In genomic region chr5:91384671-91385430, GRCh38 we compare ENCODE assay signal across 1 cellular context.
TF ChIP-seq lines count a peak whose summit lies in the region.

No MANE protein-coding gene starts in this region.

TF ChIP-seq in K562, 482 proteins besides CTCF, POLR2A, EP300 and RAD21 (continued from another document):
- peak in 1 of 2 experiments; percentile 71; a peak in 2 of 4 replicates for TF ChIP-seq MLLT1 (IDR thresholded peaks at IDR 0.05)
- TF ChIP-seq ARNT (IDR thresholded peaks at IDR 0.05) = peak in 1 of 2 experiments; percentile 40; a peak in 1 of 4 replicates
- peak; percentile 59; the same call in 1 of the 2 replicates for TF ChIP-seq POLR2H (tag; IDR thresholded peaks at IDR 0.05; ENCODE audit: low read depth)
- TF ChIP-seq MAFG (tag; conservative IDR thresholded peaks at IDR 0.05) = peak; percentile 90
- TF ChIP-seq TEAD4 (IDR thresholded peaks at IDR 0.05; ENCODE audit: low read length) = 0 out of 2 replicates have a peak, but pooled peaks have one; percentile 31
- no peak for TF ChIP-seq TEAD4 (CRISPR knock-in tag; IDR thresholded peaks at IDR 0.05; ENCODE audit: borderline replicate concordance)
- TF ChIP-seq ZEB2 (IDR thresholded peaks at IDR 0.05) = peak; percentile 86
- no peak for TF ChIP-seq KLF10 (CRISPR knock-in tag; IDR thresholded peaks at IDR 0.05)
- peak; percentile 69 for TF ChIP-seq MAFK (IDR thresholded peaks at IDR 0.05; ENCODE audit: low read length)
- 0 out of 2 replicates have a peak, but pooled peaks have one; percentile 38 for TF ChIP-seq ZNF592 (IDR thresholded peaks at IDR 0.05)
- peak in 1 of 2 experiments; percentile 55; a peak in 1 of 4 replicates for TF ChIP-seq RCOR1 (IDR thresholded peaks at IDR 0.05; ENCODE audit: borderline replicate concordance in 1 of 2, low read depth in 2 of 2, low read length in 2 of 2)
- no peak for TF ChIP-seq SFPQ (IDR thresholded peaks at IDR 0.05; ENCODE audit: low read depth, low read length)
- TF ChIP-seq CREM (IDR thresholded peaks at IDR 0.05; ENCODE audit: low read depth) = 0 out of 2 replicates have a peak, but pooled peaks have one; percentile 17
- no peak for TF ChIP-seq ZKSCAN1 (IDR thresholded peaks at IDR 0.05; ENCODE audit: low read depth, low read length)
- no peak for TF ChIP-seq ZNF12 (CRISPR knock-in tag; IDR thresholded peaks at IDR 0.05)
- peak; percentile 54; the same call in 1 of the 2 replicates for TF ChIP-seq JUND (IDR thresholded peaks at IDR 0.05; ENCODE audit: borderline replicate concordance, low read depth, low read length)
- no peak for TF ChIP-seq JUND (tag; IDR thresholded peaks at IDR 0.05; ENCODE audit: borderline replicate concordance, low read depth, low read length)
- TF ChIP-seq C11orf30 (IDR thresholded peaks at IDR 0.05; ENCODE audit: low read depth) = peak; percentile 94
- TF ChIP-seq ZFP30 (CRISPR knock-in tag; IDR thresholded peaks at IDR 0.05; ENCODE audit: borderline replicate concordance) = no peak
- TF ChIP-seq DEAF1 (CRISPR knock-in tag; IDR thresholded peaks at IDR 0.05) = peak; percentile 100
- peak; percentile 51; the same call in 1 of the 2 replicates for TF ChIP-seq CTBP1 (IDR thresholded peaks at IDR 0.05; ENCODE audit: borderline replicate concordance)
- TF ChIP-seq HDGF (IDR thresholded peaks at IDR 0.05) = 0 out of 2 replicates have a peak, but pooled peaks have one; percentile 30
- TF ChIP-seq E2F8 (IDR thresholded peaks at IDR 0.05; ENCODE audit: low read depth, partially characterized antibody) = peak; percentile 51
- TF ChIP-seq ZNF75A (CRISPR knock-in tag; IDR thresholded peaks at IDR 0.05) = 0 out of 2 replicates have a peak, but pooled peaks have one; percentile 18
- peak; percentile 31; the same call in 1 of the 2 replicates for TF ChIP-seq L3MBTL2 (IDR thresholded peaks at IDR 0.05)
- peak; percentile 33; the same call in 1 of the 2 replicates for TF ChIP-seq VEZF1 (CRISPR knock-in tag; IDR thresholded peaks at IDR 0.05)
- no peak for TF ChIP-seq SRSF7 (optimal IDR thresholded peaks at IDR 0.05; ENCODE audit: low read depth, low read length)
- TF ChIP-seq PATZ1 (CRISPR knock-in tag; IDR thresholded peaks at IDR 0.05; ENCODE audit: borderline replicate concordance) = 0 out of 2 replicates have a peak, but pooled peaks have one; percentile 26
- TF ChIP-seq MAFF (IDR thresholded peaks at IDR 0.05; ENCODE audit: low read length) = peak; percentile 75
- peak in 1 of 2 experiments; percentile 50; a peak in 1 of 4 replicates for TF ChIP-seq MAZ (CRISPR knock-in tag; conservative IDR thresholded peaks at IDR 0.05 in 1 of 2, IDR thresholded peaks at IDR 0.05 in 1 of 2)
- TF ChIP-seq ATF1 (CRISPR knock-in tag; IDR thresholded peaks at IDR 0.05) = no peak
- peak; percentile 26; the same call in 1 of the 2 replicates for TF ChIP-seq ATF1 (tag; IDR thresholded peaks at IDR 0.05)
- TF ChIP-seq CREB5 (CRISPR knock-in tag; IDR thresholded peaks at IDR 0.05) = 0 out of 2 replicates have a peak, but pooled peaks have one; percentile 47
- TF ChIP-seq ZNF316 (IDR thresholded peaks at IDR 0.05) = peak; percentile 98
- peak; percentile 46; the same call in 1 of the 2 replicates for TF ChIP-seq SOX6 (IDR thresholded peaks at IDR 0.05)
- TF ChIP-seq CC2D1A (IDR thresholded peaks at IDR 0.05) = peak; percentile 88
- peak; percentile 35; the same call in 1 of the 2 replicates for TF ChIP-seq GATA2 (CRISPR knock-in tag; IDR thresholded peaks at IDR 0.05)
- no peak for TF ChIP-seq NFRKB (IDR thresholded peaks at IDR 0.05; ENCODE audit: low read depth)
- TF ChIP-seq FOSL1 (tag; conservative IDR thresholded peaks at IDR 0.05) = peak; percentile 63
- TF ChIP-seq TBL1XR1 (IDR thresholded peaks at IDR 0.05; ENCODE audit: low read length in 2 of 2) = peak in 1 of 2 experiments; percentile 75; a peak in 2 of 4 replicates
- no peak for TF ChIP-seq POLR3G (IDR thresholded peaks at IDR 0.05; ENCODE audit: extremely low read depth, insufficient read length, insufficient replicate concordance)
- no peak for TF ChIP-seq XRCC3 (IDR thresholded peaks at IDR 0.05)
- TF ChIP-seq ARID2 (IDR thresholded peaks at IDR 0.05) = peak; percentile 91
- peak; percentile 63 for TF ChIP-seq PKNOX1 (IDR thresholded peaks at IDR 0.05)
- TF ChIP-seq TBP (optimal IDR thresholded peaks at IDR 0.05; ENCODE audit: low read depth, low read length) = no peak
- TF ChIP-seq TEAD2 (tag; IDR thresholded peaks at IDR 0.05) = no peak
- TF ChIP-seq KLF16 (IDR thresholded peaks at IDR 0.05) = peak; percentile 58; the same call in 1 of the 2 replicates
- TF ChIP-seq KAT2B (IDR thresholded peaks at IDR 0.05; ENCODE audit: low read depth, low read length) = no peak
